ENCODE assay signal across 8 cellular contexts in genomic region chr13:99320693-99321481, GRCh38. TPM values are rescaled to one million over a fixed set of nuclear protein-coding genes. Genes with fewer than 3 reads are reported as not detected.
DNase-seq lines count a peak whose midpoint lies in the region; ATAC-seq and TF ChIP-seq lines count a peak whose summit lies in the region.

No MANE protein-coding gene starts in this region.

- intact Hi-C loops in upper lobe of right lung (cut with DNase I): no loop called here

- no peaks in the 10 kb centered on the region for H3K9me3 ChIP-seq in upper lobe of right lung

- peaks cover 38% of the 10 kb centered on the region for H3K36me3 Mint-ChIP-seq in T-cell

- H3K27me3 Mint-ChIP-seq in T-cell: no peaks in the 10 kb centered on the region

- peak overlapping the region; percentile 52 to 98 for H3K27ac Mint-ChIP-seq in T-cell

- peaks cover 4% of the 10 kb centered on the region for H3K36me3 ChIP-seq in upper lobe of right lung

- H3K4me1 ChIP-seq in upper lobe of right lung: peaks cover 24% of the 10 kb centered on the region

- TF ChIP-seq CTCF in fibroblast of villous mesenchyme (IDR thresholded peaks at IDR 0.05; ENCODE audit: insufficient read depth, low read depth, low read length) (no peak), upper lobe of right lung (IDR thresholded peaks at IDR 0.05) (no peak)

- ATAC-seq in T-cell (replicated peaks in 1 of 4) (peak in 1 of 4 experiments; percentile 25), upper lobe of right lung (peak; percentile 65), HG03521 (IDR thresholded peaks at IDR 0.05; ENCODE audit: unreplicated experiment) (no peak)

- H3K9me3 Mint-ChIP-seq in T-cell: no peaks in the 10 kb centered on the region

- no peak overlapping the region for H3K27ac ChIP-seq in upper lobe of right lung

- POLR2A ChIA-PET in T-cell (lab: Charles Lee): interaction anchor here in 1 of 2 donors (0.9 to 2.4 kb wide), 7 partner anchors 9 to 62 kb away, joined by 3 to 40 read pairs (median 3); partner anchors contain the start of gene GPR183

- no peak overlapping the region for H3K4me3 Mint-ChIP-seq in T-cell

- peak in 5 of 6 experiments; percentile 23 to 61 (median 54) for DNase-seq in stimulated activated naive CD4-positive, alpha-beta T cell (lab: John Stamatoyannopoulos, UW)
- DNase-seq in stimulated activated naive CD4-positive, alpha-beta T cell treated with Interleukin-2 at 50 U/mL for 16 hours (lab: John Stamatoyannopoulos, UW): no peak
- peak in 5 of 34 experiments; percentile 13 to 50 (median 22) for DNase-seq in T-cell
- DNase-seq in fibroblast of villous mesenchyme (ENCODE audit: low read depth): peak; percentile 92
- DNase-seq in upper lobe of right lung: no peak
- no peak for DNase-seq in midbrain (lab: John Stamatoyannopoulos, UW)
- no peak for DNase-seq in T-helper 9 cell

- no peak overlapping the region for H3K4me3 ChIP-seq in fibroblast of villous mesenchyme (ENCODE audit: low read depth, low read length)
- no peak overlapping the region for H3K4me3 ChIP-seq in upper lobe of right lung

- H3K4me1 Mint-ChIP-seq in T-cell: peaks cover 77 to 87% (median 77%) of the 10 kb centered on the region in 3 donors

- CTCF ChIA-PET in T-cell (lab: Charles Lee): interaction anchor here in 1 of 2 donors (0.8 to 2.4 kb wide), 8 partner anchors 18 to 116 kb away, joined by 3 to 14 read pairs (median 4); no protein-coding TSS in a partner anchor

- H3K27me3 ChIP-seq in upper lobe of right lung: no peaks in the 10 kb centered on the region

RNA-seq across cellular contexts. Expression of gene GPR183, which starts 13.7 kb away (rescaled TPM):
- total RNA-seq in T-cell: 100 to 1,000 TPM in 3 of 5 donors, 10 to 100 TPM in 2; 69.9 to 152 (median 100) TPM
- 0.86 and 4.5 TPM in 2 replicates for total RNA-seq in fibroblast of villous mesenchyme
- 13.6 TPM for total RNA-seq in upper lobe of right lung

Comparison
In these comparisons a context has a peak if more than half of its experiments do, and no peak if none do; other contexts are left out.
1. DNase-seq: peak in stimulated activated naive CD4-positive, alpha-beta T cell (5 of 6) and fibroblast of villous mesenchyme (single experiment); none in stimulated activated naive CD4-positive, alpha-beta T cell treated with Interleukin-2 at 50 U/mL for 16 hours (single experiment), upper lobe of right lung (single experiment), midbrain (single experiment) and T-helper 9 cell (single experiment).